ENCODE assay signal across 9 cellular contexts in genomic region chrY:22444718-22445396, GRCh38. TPM values are rescaled to one million over a fixed set of nuclear protein-coding genes. Genes with fewer than 3 reads are reported as not detected.
"Had no signal": no experiment of that assay in that cellular context is flagged by ENCODE, and none has a peak within 500 bp of the region (broad histone marks: within the 10 kb centered on the region; RNA-seq: fewer than 3 reads in every experiment).

No MANE protein-coding gene starts in this region.

RNA-seq across cellular contexts. Expression of gene RBMY1J, which starts 41.6 kb away (rescaled TPM):
- total RNA-seq: LHCN-M2, MCF 10A, NCI-H460, OCI-LY7, PC-9, Right ventricle myocardium inferior, RPMI7951, SJSA1 had no signal
- polyA plus RNA-seq: SK-N-SH had no signal
